In genomic region chrX:113412106-113412505, GRCh38 we compare ENCODE assay signal across 24 cellular contexts.
DNase-seq lines count a peak whose midpoint lies in the region; FAIRE-seq and TF ChIP-seq lines count a peak whose summit lies in the region.
"Had no signal": no experiment of that assay in that cellular context is flagged by ENCODE, and none has a peak within 500 bp of the region (broad histone marks: within the 10 kb centered on the region; RNA-seq: fewer than 3 reads in every experiment).

No MANE protein-coding gene starts in this region.

- no peaks in the 10 kb centered on the region for H3K27me3 Mint-ChIP-seq in astrocyte (ENCODE audit: low read depth, unreplicated experiment)
- H3K27me3 Mint-ChIP-seq in activated naive CD4-positive, alpha-beta T cell treated with anti-CD3 and anti-CD28 coated beads for 36 hours (ENCODE audit: low read depth): no peaks in the 10 kb centered on the region
- H3K27me3 Mint-ChIP-seq: B cell; CD4-positive, alpha-beta T cell; CD8-positive, alpha-beta memory T cell had no signal

- no peak overlapping the region for H3K27ac ChIP-seq in astrocyte (ENCODE audit: low read depth, low read length)
- H3K27ac ChIP-seq: 22Rv1; A549; BLaER1 treated with 17β-estradiol and CSF1 and Interleukin-3, amounts not matched to agents 10 nM and 100 nM; C4-2B had no signal

- no peaks in the 10 kb centered on the region for H3K27me3 ChIP-seq in astrocyte (ENCODE audit: insufficient read depth, low read length)

- peak; percentile 52 for DNase-seq in COLO829 (ENCODE audit: low spot score)
- peak; percentile 1 for DNase-seq in RPMI7951 (ENCODE audit: low read depth)
- no peak for DNase-seq in astrocyte (ENCODE audit: low read depth)
- peak; percentile 69 for DNase-seq in foreskin melanocyte
- no peak for DNase-seq in NCI-H2196 treated with DMSO at 0.1 percent for 48 hours (lab: John Stamatoyannopoulos, UW; ENCODE audit: unreplicated experiment)
- no peak for DNase-seq in activated naive CD4-positive, alpha-beta T cell treated with anti-CD3 and anti-CD28 coated beads for 36 hours
- DNase-seq in GM10248 (ENCODE audit: extremely low spot score): no peak
- DNase-seq: AML-193; Caco-2; Calu3; CD4-positive, alpha-beta T cell; CD8-positive, alpha-beta memory T cell; DMS79 treated with DMSO at 0.1 percent for 48 hours; GF-D8 had no signal

- no peaks in the 10 kb centered on the region for H3K36me3 ChIP-seq in astrocyte (ENCODE audit: insufficient read depth, low read length)
- H3K36me3 ChIP-seq: BLaER1 treated with 17β-estradiol and CSF1 and Interleukin-3, amounts not matched to agents 10 nM and 100 nM had no signal

- no peaks in the 10 kb centered on the region for H3K4me1 ChIP-seq in astrocyte (ENCODE audit: insufficient read depth, low read length)
- H3K4me1 ChIP-seq: A549; BLaER1 treated with 17β-estradiol and CSF1 and Interleukin-3, amounts not matched to agents 10 nM and 100 nM; Caco-2 had no signal

- no peak overlapping the region for H2AFZ ChIP-seq in astrocyte (ENCODE audit: low read depth, low read length)

- no peak overlapping the region for H3K27ac Mint-ChIP-seq in astrocyte (ENCODE audit: unreplicated experiment)
- H3K27ac Mint-ChIP-seq in activated naive CD4-positive, alpha-beta T cell treated with anti-CD3 and anti-CD28 coated beads for 36 hours: no peak overlapping the region
- H3K27ac Mint-ChIP-seq: B cell; CD4-positive, alpha-beta T cell; CD8-positive, alpha-beta memory T cell had no signal

- H3K4me3 Mint-ChIP-seq in astrocyte (ENCODE audit: unreplicated experiment): no peak overlapping the region
- no peak overlapping the region for H3K4me3 Mint-ChIP-seq in activated naive CD4-positive, alpha-beta T cell treated with anti-CD3 and anti-CD28 coated beads for 36 hours
- H3K4me3 Mint-ChIP-seq: B cell; CD4-positive, alpha-beta T cell; CD8-positive, alpha-beta memory T cell had no signal

- H3K79me2 ChIP-seq in astrocyte (ENCODE audit: insufficient read depth, low read length): no peaks in the 10 kb centered on the region

- intact Hi-C loops in activated naive CD4-positive, alpha-beta T cell treated with anti-CD3 and anti-CD28 coated beads for 36 hours (cut with micrococcal nuclease): no loop called here

- no peak for TF ChIP-seq CTCF in astrocyte (IDR thresholded peaks at IDR 0.05; ENCODE audit: insufficient read depth, low read depth, low read length)
- no peak for TF ChIP-seq CTCF in GM10248 (IDR thresholded peaks at IDR 0.05; ENCODE audit: control extremely low read depth, extremely low read depth, low read depth, missing control alignments)

- no peak overlapping the region for H3K4me2 ChIP-seq in astrocyte (ENCODE audit: low read length)
- H3K4me2 ChIP-seq: A549; BLaER1 treated with 17β-estradiol and CSF1 and Interleukin-3, amounts not matched to agents 10 nM and 100 nM had no signal

- no peak overlapping the region for H3K9ac ChIP-seq in astrocyte (ENCODE audit: low read length)
- H3K9ac ChIP-seq: BLaER1 treated with 17β-estradiol and CSF1 and Interleukin-3, amounts not matched to agents 10 nM and 100 nM had no signal

- CTCF ChIA-PET in activated naive CD4-positive, alpha-beta T cell treated with anti-CD3 and anti-CD28 coated beads for 36 hours (lab: Charles Lee): no interaction called here
- CTCF ChIA-PET in GM10248 (lab: Yijun Ruan, JAX): interaction anchor here (1.4 kb wide), 1 partner anchor 43 kb away, joined by 3 read pairs; no protein-coding TSS in a partner anchor

- H3K9me3 Mint-ChIP-seq in astrocyte (ENCODE audit: unreplicated experiment): no peaks in the 10 kb centered on the region
- H3K9me3 Mint-ChIP-seq in activated naive CD4-positive, alpha-beta T cell treated with anti-CD3 and anti-CD28 coated beads for 36 hours: no peaks in the 10 kb centered on the region

- H3K4me1 Mint-ChIP-seq in astrocyte (ENCODE audit: low read depth, unreplicated experiment): no peaks in the 10 kb centered on the region
- no peaks in the 10 kb centered on the region for H3K4me1 Mint-ChIP-seq in activated naive CD4-positive, alpha-beta T cell treated with anti-CD3 and anti-CD28 coated beads for 36 hours (ENCODE audit: low read depth)
- H3K4me1 Mint-ChIP-seq: B cell; CD8-positive, alpha-beta memory T cell had no signal

- no peaks in the 10 kb centered on the region for H3K36me3 Mint-ChIP-seq in astrocyte (ENCODE audit: low read depth, unreplicated experiment)
- H3K36me3 Mint-ChIP-seq in activated naive CD4-positive, alpha-beta T cell treated with anti-CD3 and anti-CD28 coated beads for 36 hours (ENCODE audit: low read depth): no peaks in the 10 kb centered on the region
- H3K36me3 Mint-ChIP-seq: CD8-positive, alpha-beta memory T cell had no signal

- no peaks in the 10 kb centered on the region for H4K20me1 ChIP-seq in astrocyte (ENCODE audit: insufficient read depth, low read length)
- H4K20me1 ChIP-seq: BLaER1 treated with 17β-estradiol and CSF1 and Interleukin-3, amounts not matched to agents 10 nM and 100 nM had no signal

- FAIRE-seq in astrocyte (lab: Jason Lieb, UNC): peak; percentile 97
- FAIRE-seq: A549, D721Med, G401.6, GM12878, GM12892, GM18507 had no signal

- no peaks in the 10 kb centered on the region for H3K9me3 ChIP-seq in astrocyte (ENCODE audit: insufficient read depth, low read depth, low read length)
- H3K9me3 ChIP-seq: A549; BLaER1 treated with 17β-estradiol and CSF1 and Interleukin-3, amounts not matched to agents 10 nM and 100 nM; Caco-2 had no signal

- POLR2A ChIA-PET in GM10248 (lab: Yijun Ruan, JAX): no interaction called here

- no peak overlapping the region for H3K4me3 ChIP-seq in astrocyte (ENCODE audit: insufficient read depth, low read depth, low read length)
- H3K4me3 ChIP-seq: A549; BLaER1 treated with 17β-estradiol and CSF1 and Interleukin-3, amounts not matched to agents 10 nM and 100 nM; GM12878 had no signal

Comparison
In these comparisons a context has a peak if more than half of its experiments do, and no peak if none do; other contexts are left out.
1. DNase-seq: peak in COLO829 (single experiment), RPMI7951 (single experiment) and foreskin melanocyte (single experiment); none in astrocyte (single experiment), NCI-H2196 treated with DMSO at 0.1 percent for 48 hours (single experiment), activated naive CD4-positive, alpha-beta T cell treated with anti-CD3 and anti-CD28 coated beads for 36 hours (single experiment) and GM10248 (single experiment).